1 cellular context compared by ENCODE assay signal in the genomic region with DNA sequence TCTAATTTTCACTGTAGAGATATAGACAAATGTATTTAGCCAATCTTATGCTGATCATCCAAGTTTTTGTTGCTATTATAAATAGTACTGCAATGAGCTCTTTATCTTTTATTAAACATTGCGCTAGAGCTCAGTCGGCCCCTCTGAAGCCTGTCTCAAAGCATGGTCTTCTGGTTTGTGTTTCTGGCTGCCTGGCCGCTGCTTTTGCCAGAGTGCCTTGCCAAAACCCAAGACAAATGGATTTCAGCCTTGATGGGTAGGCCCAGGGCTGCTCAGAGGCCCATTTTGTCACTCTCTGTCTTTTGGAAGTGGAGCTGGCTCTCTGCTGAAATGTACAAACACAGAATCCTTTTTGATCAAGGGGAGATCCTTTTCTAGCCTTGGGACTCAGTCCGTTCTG.
TF ChIP-seq lines count a peak whose summit lies in the region.

No MANE protein-coding gene starts in this region.

TF ChIP-seq in IMR-90, 13 proteins besides CTCF, POLR2A, EP300 and RAD21 (continued from another document):
- TF ChIP-seq RCOR1 (IDR thresholded peaks at IDR 0.05; ENCODE audit: insufficient replicate concordance, low read length) (no peak), NFE2L2 (IDR thresholded peaks at IDR 0.05; ENCODE audit: low read depth, low read length) (no peak)
